8 cellular contexts compared by ENCODE assay signal in genomic region chr19:50835785-50836542, GRCh38. TPM values are rescaled to one million over a fixed set of nuclear protein-coding genes. Genes with fewer than 3 reads are reported as not detected.
A peak's percentile ranks its signal among the peaks of the same experiment; 100 is the strongest.
DNase-seq lines count a peak whose midpoint lies in the region; ATAC-seq and TF ChIP-seq lines count a peak whose summit lies in the region.

No MANE protein-coding gene starts in this region.

- TF ChIP-seq CTCF in WI38 (IDR thresholded peaks at IDR 0.05; ENCODE audit: low read depth, low read length) (no peak), cardiac fibroblast (IDR thresholded peaks at IDR 0.05; ENCODE audit: low read depth, low read length) (no peak)

- H3K4me3 ChIP-seq in WI38 (ENCODE audit: low read depth, low read length), result peak overlapping the region; percentile 62
- peak overlapping the region; percentile 58 to 63 for H3K4me3 ChIP-seq in cardiac fibroblast (replicated peaks in 1 of 2; ENCODE audit: low read depth in 2 of 2, low read length in 2 of 2)

- no peak for ATAC-seq in GM18519 (IDR thresholded peaks at IDR 0.05; ENCODE audit: low FRiP score, unreplicated experiment)

- peak; percentile 65 for DNase-seq in ELF-1 (ENCODE audit: low read depth, low spot score)
- DNase-seq in H4 (ENCODE audit: low spot score), result peak; percentile 60
- peak; percentile 42 for DNase-seq in NCI-H1092 treated with DMSO at 0.1 percent for 48 hours (lab: John Stamatoyannopoulos, UW)
- peak; percentile 58 to 60 for DNase-seq in cardiac fibroblast (ENCODE audit: low read depth in 2 of 2)
- DNase-seq in kidney glomerular epithelial cell (lab: John Stamatoyannopoulos, UW), result peak; percentile 31
- DNase-seq in stimulated activated CD4-positive, alpha-beta T cell treated with anti-CD3 and anti-CD28 coated beads, Interleukin-15, amount 100 ng/mL, for 24 hours, result peak; percentile 85

RNA-seq across cellular contexts. Expression of gene KLK15, which starts 2.6 kb away (rescaled TPM):
- not detected in 2 replicates for total RNA-seq in H4 (2014; rRNA removed; shearing (Covaris generic))

RNA-seq across cellular contexts. Expression of gene KLK1, which starts 12.4 kb away (rescaled TPM):
- total RNA-seq in H4 (2014; rRNA removed; shearing (Covaris generic)), result not detected in 2 replicates

RNA-seq across cellular contexts. Expression of gene KLK3, which starts 18.8 kb away (rescaled TPM):
- total RNA-seq in H4 (2014; rRNA removed; shearing (Covaris generic)), result not detected in 2 replicates

RNA-seq across cellular contexts. Expression of gene KLK2, which starts 37.3 kb away (rescaled TPM):
- total RNA-seq in H4 (2014; rRNA removed; shearing (Covaris generic)), result not detected in 2 replicates

RNA-seq across cellular contexts. Expression of gene ACP4, which starts 45.7 kb away (rescaled TPM):
- total RNA-seq in H4 (2014; rRNA removed; shearing (Covaris generic)), result not detected in 2 replicates

Comparison
In these comparisons a context has a peak if more than half of its experiments do, and no peak if none do; other contexts are left out.
1. DNase-seq: peak in every context shown above with its lines; median percentile 85 in stimulated activated CD4-positive, alpha-beta T cell treated with anti-CD3 and anti-CD28 coated beads, Interleukin-15, amount 100 ng/mL, for 24 hours; 65 in ELF-1; 60 in H4; 59 in cardiac fibroblast; 42 in NCI-H1092 treated with DMSO at 0.1 percent for 48 hours; 31 in kidney glomerular epithelial cell.